22 cellular contexts compared by ENCODE assay signal in the genomic region with DNA sequence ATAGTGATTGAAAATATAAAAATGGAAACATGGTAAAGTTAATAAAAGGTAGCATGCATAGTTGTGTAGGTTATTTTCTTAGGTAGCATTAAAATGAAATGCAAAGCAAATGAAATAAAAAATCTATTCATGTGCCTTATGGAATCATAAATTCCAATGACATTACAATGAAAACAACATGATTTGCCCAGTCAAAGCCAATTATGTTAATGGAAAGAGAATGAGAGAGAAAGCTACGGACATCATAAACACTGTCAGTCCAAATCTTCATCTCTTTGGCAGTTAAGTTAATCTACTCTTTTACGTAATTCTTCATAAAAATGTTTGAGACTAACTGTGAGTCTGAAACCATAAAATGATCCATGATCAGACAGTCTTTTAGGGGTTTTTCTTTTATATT.
"Had no signal": no experiment of that assay in that cellular context is flagged by ENCODE, and none has a peak within 500 bp of the region (broad histone marks: within the 10 kb centered on the region; RNA-seq: fewer than 3 reads in every experiment).

No MANE protein-coding gene starts in this region.

- H3K4me3 Mint-ChIP-seq: immature natural killer cell; naive thymus-derived CD4-positive, alpha-beta T cell; natural killer cell treated with Interleukin-12 subunit alpha and Interleukin-12 subunit beta and Interleukin-15 and Interleukin-18, amount 100 ng/mL, for 72 hours; stimulated activated naive B cell treated with anti-CD40 and anti-IgM and Interleukin-4, amounts not matched to agents 10 μg/mL and 1 μg/mL and 100 μg/mL, for 72 hours had no signal

- H3K27ac Mint-ChIP-seq: immature natural killer cell; naive thymus-derived CD4-positive, alpha-beta T cell; natural killer cell treated with Interleukin-12 subunit alpha and Interleukin-12 subunit beta and Interleukin-15 and Interleukin-18, amount 100 ng/mL, for 72 hours; stimulated activated naive B cell treated with anti-CD40 and anti-IgM and Interleukin-4, amounts not matched to agents 10 μg/mL and 1 μg/mL and 100 μg/mL, for 72 hours had no signal

- H3K36me3 Mint-ChIP-seq: immature natural killer cell; naive thymus-derived CD4-positive, alpha-beta T cell; stimulated activated naive B cell treated with anti-CD40 and anti-IgM and Interleukin-4, amounts not matched to agents 10 μg/mL and 1 μg/mL and 100 μg/mL, for 72 hours had no signal

- H3K4me1 Mint-ChIP-seq: immature natural killer cell; naive thymus-derived CD4-positive, alpha-beta T cell; stimulated activated naive B cell treated with anti-CD40 and anti-IgM and Interleukin-4, amounts not matched to agents 10 μg/mL and 1 μg/mL and 100 μg/mL, for 72 hours had no signal

- H3K27me3 Mint-ChIP-seq: naive thymus-derived CD4-positive, alpha-beta T cell; natural killer cell treated with Interleukin-12 subunit alpha and Interleukin-12 subunit beta and Interleukin-15 and Interleukin-18, amount 100 ng/mL, for 72 hours; stimulated activated naive B cell treated with anti-CD40 and anti-IgM and Interleukin-4, amounts not matched to agents 10 μg/mL and 1 μg/mL and 100 μg/mL, for 72 hours had no signal

- DNase-seq: hypothalamus; immature natural killer cell; islet precursor cell; left ventricle myocardium inferior; midbrain; mucosa of descending colon; naive thymus-derived CD4-positive, alpha-beta T cell; pancreas; posterior cingulate gyrus; right lobe of liver; stimulated activated CD4-positive, alpha-beta T cell treated with anti-CD3 and anti-CD28 coated beads, Interleukin-1b, Interleukin-23, amount 100 ng/mL, for 48 hours; stimulated activated CD4-positive, alpha-beta T cell treated with anti-CD3 and anti-CD28 coated beads, Interleukin-2, amount 100 ng/mL, for 48 hours; stimulated activated CD4-positive, alpha-beta T cell treated with anti-CD3 and anti-CD28 coated beads, Interleukin-4, amount 100 ng/mL, for 4 hours; stimulated activated CD8-positive, alpha-beta memory T cell treated with anti-CD3 and anti-CD28 coated beads, Interleukin-4, amount 100 ng/mL, for 48 hours; stimulated activated naive B cell treated with anti-CD40 and anti-IgM and Interleukin-4, amounts not matched to agents 10 μg/mL and 1 μg/mL and 100 μg/mL, for 72 hours; stimulated activated naive CD8-positive, alpha-beta T cell treated with anti-CD3 and anti-CD28 coated beads, Interleukin-15, Interleukin-2, amounts not matched to agents 100 U/mL and 50 U/mL, for 24 hours; stomach; testis; thyroid gland; transverse colon; upper lobe of left lung had no signal

- ATAC-seq: mucosa of descending colon; naive thymus-derived CD4-positive, alpha-beta T cell; natural killer cell treated with Interleukin-12 subunit alpha and Interleukin-12 subunit beta and Interleukin-15 and Interleukin-18, amount 100 ng/mL, for 72 hours; pancreas; right lobe of liver; stimulated activated naive B cell treated with anti-CD40 and anti-IgM and Interleukin-4, amounts not matched to agents 10 μg/mL and 1 μg/mL and 100 μg/mL, for 72 hours; stimulated activated naive CD8-positive, alpha-beta T cell treated with anti-CD3 and anti-CD28 coated beads, Interleukin-15, Interleukin-2, amounts not matched to agents 100 U/mL and 50 U/mL, for 24 hours had no signal
